In the genomic region with DNA sequence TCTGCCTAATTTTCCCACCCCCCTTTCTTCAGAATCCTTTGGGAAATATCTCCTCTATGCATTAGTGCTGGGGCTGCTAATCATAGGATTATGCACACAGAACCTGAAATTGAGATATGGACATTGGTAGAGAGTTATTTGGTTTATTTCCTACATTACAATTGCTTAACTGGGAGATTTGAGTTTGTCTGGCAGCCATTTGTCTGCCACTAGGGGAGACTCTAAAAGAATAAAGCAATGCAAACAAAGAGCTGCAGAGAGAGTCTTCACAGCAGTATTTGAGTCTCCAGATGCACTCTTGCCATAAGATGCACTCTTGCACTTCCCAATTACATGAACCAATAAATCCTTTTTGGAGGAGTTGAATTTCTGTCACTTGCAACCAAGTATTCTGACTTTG, we compare ENCODE assay signal across 1 cellular context.
TF ChIP-seq lines count a peak whose summit lies in the region.

No MANE protein-coding gene starts in this region.

TF ChIP-seq in HepG2, 621 proteins besides CTCF, POLR2A, EP300 and RAD21:
- no peak for TF ChIP-seq ETV5 (CRISPR knock-in tag; IDR thresholded peaks at IDR 0.05; ENCODE audit: borderline replicate concordance)
- TF ChIP-seq HNRNPLL (IDR thresholded peaks at IDR 0.05; ENCODE audit: low read depth, low read length, poor library complexity, severe bottlenecking), result no peak
- TF ChIP-seq, protein P1, sequence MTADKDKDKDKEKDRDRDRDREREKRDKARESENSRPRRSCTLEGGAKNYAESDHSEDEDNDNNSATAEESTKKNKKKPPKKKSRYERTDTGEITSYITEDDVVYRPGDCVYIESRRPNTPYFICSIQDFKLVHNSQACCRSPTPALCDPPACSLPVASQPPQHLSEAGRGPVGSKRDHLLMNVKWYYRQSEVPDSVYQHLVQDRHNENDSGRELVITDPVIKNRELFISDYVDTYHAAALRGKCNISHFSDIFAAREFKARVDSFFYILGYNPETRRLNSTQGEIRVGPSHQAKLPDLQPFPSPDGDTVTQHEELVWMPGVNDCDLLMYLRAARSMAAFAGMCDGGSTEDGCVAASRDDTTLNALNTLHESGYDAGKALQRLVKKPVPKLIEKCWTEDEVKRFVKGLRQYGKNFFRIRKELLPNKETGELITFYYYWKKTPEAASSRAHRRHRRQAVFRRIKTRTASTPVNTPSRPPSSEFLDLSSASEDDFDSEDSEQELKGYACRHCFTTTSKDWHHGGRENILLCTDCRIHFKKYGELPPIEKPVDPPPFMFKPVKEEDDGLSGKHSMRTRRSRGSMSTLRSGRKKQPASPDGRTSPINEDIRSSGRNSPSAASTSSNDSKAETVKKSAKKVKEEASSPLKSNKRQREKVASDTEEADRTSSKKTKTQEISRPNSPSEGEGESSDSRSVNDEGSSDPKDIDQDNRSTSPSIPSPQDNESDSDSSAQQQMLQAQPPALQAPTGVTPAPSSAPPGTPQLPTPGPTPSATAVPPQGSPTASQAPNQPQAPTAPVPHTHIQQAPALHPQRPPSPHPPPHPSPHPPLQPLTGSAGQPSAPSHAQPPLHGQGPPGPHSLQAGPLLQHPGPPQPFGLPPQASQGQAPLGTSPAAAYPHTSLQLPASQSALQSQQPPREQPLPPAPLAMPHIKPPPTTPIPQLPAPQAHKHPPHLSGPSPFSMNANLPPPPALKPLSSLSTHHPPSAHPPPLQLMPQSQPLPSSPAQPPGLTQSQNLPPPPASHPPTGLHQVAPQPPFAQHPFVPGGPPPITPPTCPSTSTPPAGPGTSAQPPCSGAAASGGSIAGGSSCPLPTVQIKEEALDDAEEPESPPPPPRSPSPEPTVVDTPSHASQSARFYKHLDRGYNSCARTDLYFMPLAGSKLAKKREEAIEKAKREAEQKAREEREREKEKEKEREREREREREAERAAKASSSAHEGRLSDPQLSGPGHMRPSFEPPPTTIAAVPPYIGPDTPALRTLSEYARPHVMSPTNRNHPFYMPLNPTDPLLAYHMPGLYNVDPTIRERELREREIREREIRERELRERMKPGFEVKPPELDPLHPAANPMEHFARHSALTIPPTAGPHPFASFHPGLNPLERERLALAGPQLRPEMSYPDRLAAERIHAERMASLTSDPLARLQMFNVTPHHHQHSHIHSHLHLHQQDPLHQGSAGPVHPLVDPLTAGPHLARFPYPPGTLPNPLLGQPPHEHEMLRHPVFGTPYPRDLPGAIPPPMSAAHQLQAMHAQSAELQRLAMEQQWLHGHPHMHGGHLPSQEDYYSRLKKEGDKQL (CRISPR knock-in tag; IDR thresholded peaks at IDR 0.05; ENCODE audit: low read depth), result no peak
- TF ChIP-seq HOXA7 (CRISPR knock-in tag; IDR thresholded peaks at IDR 0.05), result no peak
- TF ChIP-seq SMC3 (IDR thresholded peaks at IDR 0.05; ENCODE audit: low read length), result no peak
- TF ChIP-seq, protein P2, sequence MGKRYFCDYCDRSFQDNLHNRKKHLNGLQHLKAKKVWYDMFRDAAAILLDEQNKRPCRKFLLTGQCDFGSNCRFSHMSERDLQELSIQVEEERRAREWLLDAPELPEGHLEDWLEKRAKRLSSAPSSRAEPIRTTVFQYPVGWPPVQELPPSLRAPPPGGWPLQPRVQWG (CRISPR knock-in tag; IDR thresholded peaks at IDR 0.05; ENCODE audit: borderline replicate concordance, low read depth), result no peak
- TF ChIP-seq ZNF615 (CRISPR knock-in tag; IDR thresholded peaks at IDR 0.05; ENCODE audit: borderline replicate concordance), result no peak
- no peak for TF ChIP-seq NR1H2 (CRISPR knock-in tag; IDR thresholded peaks at IDR 0.05; ENCODE audit: borderline replicate concordance, low read depth)
- no peak for TF ChIP-seq HNRNPH1 (optimal IDR thresholded peaks at IDR 0.05; ENCODE audit: low read depth, low read length)
- TF ChIP-seq ZNF616 (CRISPR knock-in tag; IDR thresholded peaks at IDR 0.05; ENCODE audit: low read depth), result no peak
- TF ChIP-seq, protein P3, sequence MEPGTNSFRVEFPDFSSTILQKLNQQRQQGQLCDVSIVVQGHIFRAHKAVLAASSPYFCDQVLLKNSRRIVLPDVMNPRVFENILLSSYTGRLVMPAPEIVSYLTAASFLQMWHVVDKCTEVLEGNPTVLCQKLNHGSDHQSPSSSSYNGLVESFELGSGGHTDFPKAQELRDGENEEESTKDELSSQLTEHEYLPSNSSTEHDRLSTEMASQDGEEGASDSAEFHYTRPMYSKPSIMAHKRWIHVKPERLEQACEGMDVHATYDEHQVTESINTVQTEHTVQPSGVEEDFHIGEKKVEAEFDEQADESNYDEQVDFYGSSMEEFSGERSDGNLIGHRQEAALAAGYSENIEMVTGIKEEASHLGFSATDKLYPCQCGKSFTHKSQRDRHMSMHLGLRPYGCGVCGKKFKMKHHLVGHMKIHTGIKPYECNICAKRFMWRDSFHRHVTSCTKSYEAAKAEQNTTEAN (CRISPR knock-in tag; conservative IDR thresholded peaks at IDR 0.05), result no peak
- no peak for TF ChIP-seq ZFP41 (CRISPR knock-in tag; IDR thresholded peaks at IDR 0.05; ENCODE audit: borderline replicate concordance)
- no peak for TF ChIP-seq RARA (CRISPR knock-in tag; IDR thresholded peaks at IDR 0.05)
- TF ChIP-seq ZBTB3 (CRISPR knock-in tag; IDR thresholded peaks at IDR 0.05; ENCODE audit: borderline replicate concordance, low read depth), result no peak
- TF ChIP-seq, protein P4, sequence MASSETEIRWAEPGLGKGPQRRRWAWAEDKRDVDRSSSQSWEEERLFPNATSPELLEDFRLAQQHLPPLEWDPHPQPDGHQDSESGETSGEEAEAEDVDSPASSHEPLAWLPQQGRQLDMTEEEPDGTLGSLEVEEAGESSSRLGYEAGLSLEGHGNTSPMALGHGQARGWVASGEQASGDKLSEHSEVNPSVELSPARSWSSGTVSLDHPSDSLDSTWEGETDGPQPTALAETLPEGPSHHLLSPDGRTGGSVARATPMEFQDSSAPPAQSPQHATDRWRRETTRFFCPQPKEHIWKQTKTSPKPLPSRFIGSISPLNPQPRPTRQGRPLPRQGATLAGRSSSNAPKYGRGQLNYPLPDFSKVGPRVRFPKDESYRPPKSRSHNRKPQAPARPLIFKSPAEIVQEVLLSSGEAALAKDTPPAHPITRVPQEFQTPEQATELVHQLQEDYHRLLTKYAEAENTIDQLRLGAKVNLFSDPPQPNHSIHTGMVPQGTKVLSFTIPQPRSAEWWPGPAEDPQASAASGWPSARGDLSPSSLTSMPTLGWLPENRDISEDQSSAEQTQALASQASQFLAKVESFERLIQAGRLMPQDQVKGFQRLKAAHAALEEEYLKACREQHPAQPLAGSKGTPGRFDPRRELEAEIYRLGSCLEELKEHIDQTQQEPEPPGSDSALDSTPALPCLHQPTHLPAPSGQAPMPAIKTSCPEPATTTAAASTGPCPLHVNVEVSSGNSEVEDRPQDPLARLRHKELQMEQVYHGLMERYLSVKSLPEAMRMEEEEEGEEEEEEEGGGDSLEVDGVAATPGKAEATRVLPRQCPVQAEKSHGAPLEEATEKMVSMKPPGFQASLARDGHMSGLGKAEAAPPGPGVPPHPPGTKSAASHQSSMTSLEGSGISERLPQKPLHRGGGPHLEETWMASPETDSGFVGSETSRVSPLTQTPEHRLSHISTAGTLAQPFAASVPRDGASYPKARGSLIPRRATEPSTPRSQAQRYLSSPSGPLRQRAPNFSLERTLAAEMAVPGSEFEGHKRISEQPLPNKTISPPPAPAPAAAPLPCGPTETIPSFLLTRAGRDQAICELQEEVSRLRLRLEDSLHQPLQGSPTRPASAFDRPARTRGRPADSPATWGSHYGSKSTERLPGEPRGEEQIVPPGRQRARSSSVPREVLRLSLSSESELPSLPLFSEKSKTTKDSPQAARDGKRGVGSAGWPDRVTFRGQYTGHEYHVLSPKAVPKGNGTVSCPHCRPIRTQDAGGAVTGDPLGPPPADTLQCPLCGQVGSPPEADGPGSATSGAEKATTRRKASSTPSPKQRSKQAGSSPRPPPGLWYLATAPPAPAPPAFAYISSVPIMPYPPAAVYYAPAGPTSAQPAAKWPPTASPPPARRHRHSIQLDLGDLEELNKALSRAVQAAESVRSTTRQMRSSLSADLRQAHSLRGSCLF (CRISPR knock-in tag; IDR thresholded peaks at IDR 0.05; ENCODE audit: borderline replicate concordance), result no peak
- no peak for TF ChIP-seq HNRNPK (IDR thresholded peaks at IDR 0.05; ENCODE audit: low read depth, low read length, poor library complexity, severe bottlenecking)
- TF ChIP-seq MEF2D (CRISPR knock-in tag; IDR thresholded peaks at IDR 0.05), result no peak
- TF ChIP-seq GZF1 (CRISPR knock-in tag; IDR thresholded peaks at IDR 0.05), result no peak
- TF ChIP-seq SIN3B (IDR thresholded peaks at IDR 0.05; ENCODE audit: low read length), result no peak
- no peak for TF ChIP-seq ZNF101 (CRISPR knock-in tag; IDR thresholded peaks at IDR 0.05; ENCODE audit: borderline replicate concordance, low read depth)
TF ChIP-seq in HepG2: peak in this region for 0.
